Comparison of ENCODE assay signal across 11 cellular contexts in the genomic region with DNA sequence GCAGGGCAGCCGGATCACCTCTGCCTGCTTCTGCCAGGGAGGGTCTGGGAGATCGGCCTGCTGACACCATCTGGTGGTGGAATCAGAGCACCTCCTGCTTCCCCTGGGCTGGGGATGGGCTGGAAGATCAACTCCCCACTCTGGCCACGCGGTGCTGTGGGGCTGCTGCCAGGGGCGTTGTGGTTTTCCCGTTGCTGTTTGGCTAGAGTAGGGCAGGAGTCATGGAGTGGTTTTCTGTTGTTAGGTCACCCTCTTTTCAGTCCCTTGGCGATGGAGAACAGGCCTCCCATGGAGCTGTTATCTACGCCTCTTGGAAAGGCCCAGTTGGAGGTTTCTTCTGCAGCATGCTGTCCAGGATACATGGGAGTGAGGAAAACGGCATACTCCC. TPM values are rescaled to one million over a fixed set of nuclear protein-coding genes. Genes with fewer than 3 reads are reported as not detected.
A peak's percentile ranks its signal among the peaks of the same experiment; 100 is the strongest.
DNase-seq lines count a peak whose midpoint lies in the region; ATAC-seq and TF ChIP-seq lines count a peak whose summit lies in the region.
"Had no signal": no experiment of that assay in that cellular context is flagged by ENCODE, and none has a peak within 500 bp of the region (broad histone marks: within the 10 kb centered on the region; RNA-seq: fewer than 3 reads in every experiment).

No MANE protein-coding gene starts in this region.

- intact Hi-C loops in activated CD4-positive, alpha-beta memory T cell treated with anti-CD3 and anti-CD28 coated beads for 36 hours (cut with micrococcal nuclease), result no loop called here

- H3K4me3 ChIP-seq in choroid plexus epithelial cell (ENCODE audit: low read depth, low read length), result no peak overlapping the region
- H3K4me3 ChIP-seq: SK-N-MC had no signal

- ATAC-seq in HG03342 (IDR thresholded peaks at IDR 0.05; ENCODE audit: unreplicated experiment), result no peak
- no peak for ATAC-seq in HG02840 (IDR thresholded peaks at IDR 0.05; ENCODE audit: low FRiP score, unreplicated experiment)
- ATAC-seq: activated T-helper 17 cell treated with anti-CD3 and anti-CD28 coated beads, Interleukin-2, amount 50 U/mL, for 72 hours; stimulated activated memory B cell treated with anti-CD40 and anti-IgM and Interleukin-4, amounts not matched to agents 10 μg/mL and 1 μg/mL and 100 μg/mL, for 72 hours had no signal

- CTCF ChIA-PET in activated CD4-positive, alpha-beta memory T cell treated with anti-CD3 and anti-CD28 coated beads for 36 hours (lab: Charles Lee), result no interaction called here

- no peaks in the 10 kb centered on the region for H3K9me3 Mint-ChIP-seq in activated CD4-positive, alpha-beta memory T cell treated with anti-CD3 and anti-CD28 coated beads for 36 hours
- H3K9me3 Mint-ChIP-seq: activated T-helper 17 cell treated with anti-CD3 and anti-CD28 coated beads, Interleukin-2, amount 50 U/mL, for 72 hours; stimulated activated memory B cell treated with anti-CD40 and anti-IgM and Interleukin-4, amounts not matched to agents 10 μg/mL and 1 μg/mL and 100 μg/mL, for 72 hours had no signal

- no peak overlapping the region for H3K27ac Mint-ChIP-seq in activated CD4-positive, alpha-beta memory T cell treated with anti-CD3 and anti-CD28 coated beads for 36 hours
- H3K27ac Mint-ChIP-seq: activated T-helper 17 cell treated with anti-CD3 and anti-CD28 coated beads, Interleukin-2, amount 50 U/mL, for 72 hours; stimulated activated memory B cell treated with anti-CD40 and anti-IgM and Interleukin-4, amounts not matched to agents 10 μg/mL and 1 μg/mL and 100 μg/mL, for 72 hours had no signal

- peaks cover 77% of the 10 kb centered on the region for H3K36me3 Mint-ChIP-seq in activated CD4-positive, alpha-beta memory T cell treated with anti-CD3 and anti-CD28 coated beads for 36 hours

- no peaks in the 10 kb centered on the region for H3K27me3 Mint-ChIP-seq in activated CD4-positive, alpha-beta memory T cell treated with anti-CD3 and anti-CD28 coated beads for 36 hours
- H3K27me3 Mint-ChIP-seq: activated T-helper 17 cell treated with anti-CD3 and anti-CD28 coated beads, Interleukin-2, amount 50 U/mL, for 72 hours; stimulated activated memory B cell treated with anti-CD40 and anti-IgM and Interleukin-4, amounts not matched to agents 10 μg/mL and 1 μg/mL and 100 μg/mL, for 72 hours had no signal

- DNase-seq in Daoy (ENCODE audit: low read depth) (peak; percentile 84), Kasumi-1 (lab: John Stamatoyannopoulos, UW) (peak; percentile 56 to 70), choroid plexus epithelial cell (ENCODE audit: low read depth) (peak; percentile 90), myocyte (ENCODE audit: low read depth) (peak; percentile 80)
- no peak for DNase-seq in activated CD4-positive, alpha-beta memory T cell treated with anti-CD3 and anti-CD28 coated beads for 36 hours
- no peak for DNase-seq in stimulated activated CD4-positive, alpha-beta T cell treated with anti-CD3 and anti-CD28 coated beads, Interleukin-4, amount 100 ng/mL, for 4 hours

- peak; percentile 66 for TF ChIP-seq CTCF in choroid plexus epithelial cell (conservative IDR thresholded peaks at IDR 0.05; ENCODE audit: low read depth, low read length)

- no peak overlapping the region for H3K4me3 Mint-ChIP-seq in activated CD4-positive, alpha-beta memory T cell treated with anti-CD3 and anti-CD28 coated beads for 36 hours
- H3K4me3 Mint-ChIP-seq: activated T-helper 17 cell treated with anti-CD3 and anti-CD28 coated beads, Interleukin-2, amount 50 U/mL, for 72 hours; stimulated activated memory B cell treated with anti-CD40 and anti-IgM and Interleukin-4, amounts not matched to agents 10 μg/mL and 1 μg/mL and 100 μg/mL, for 72 hours had no signal

- POLR2A ChIA-PET in activated CD4-positive, alpha-beta memory T cell treated with anti-CD3 and anti-CD28 coated beads for 36 hours (lab: Charles Lee), result no interaction called here

- peaks cover 20% of the 10 kb centered on the region for H3K4me1 Mint-ChIP-seq in activated CD4-positive, alpha-beta memory T cell treated with anti-CD3 and anti-CD28 coated beads for 36 hours (ENCODE audit: low read depth)

RNA-seq across cellular contexts. Expression of gene BCL2L11, which starts 15.2 kb away (rescaled TPM):
- 2.4 and 4.8 TPM in 2 replicates for total RNA-seq in Daoy (2014; rRNA removed; shearing (Covaris generic))
- total RNA-seq in myocyte, result 23.5 and 36.2 TPM in 2 replicates
- polyA plus RNA-seq in myocyte (2012), result 23.2 TPM
- total RNA-seq in activated CD4-positive, alpha-beta memory T cell treated with anti-CD3 and anti-CD28 coated beads for 36 hours, result 10 to 100 TPM; 21.9 to 25.6 TPM

Comparison
In these comparisons a context has a peak if more than half of its experiments do, and no peak if none do; other contexts are left out.
1. DNase-seq: peak in Daoy (single experiment), Kasumi-1 (2 of 2), choroid plexus epithelial cell (single experiment) and myocyte (single experiment); none in activated CD4-positive, alpha-beta memory T cell treated with anti-CD3 and anti-CD28 coated beads for 36 hours (single experiment) and stimulated activated CD4-positive, alpha-beta T cell treated with anti-CD3 and anti-CD28 coated beads, Interleukin-4, amount 100 ng/mL, for 4 hours (0 of 2).